ENCODE assay signal across 1 cellular context in the genomic region with DNA sequence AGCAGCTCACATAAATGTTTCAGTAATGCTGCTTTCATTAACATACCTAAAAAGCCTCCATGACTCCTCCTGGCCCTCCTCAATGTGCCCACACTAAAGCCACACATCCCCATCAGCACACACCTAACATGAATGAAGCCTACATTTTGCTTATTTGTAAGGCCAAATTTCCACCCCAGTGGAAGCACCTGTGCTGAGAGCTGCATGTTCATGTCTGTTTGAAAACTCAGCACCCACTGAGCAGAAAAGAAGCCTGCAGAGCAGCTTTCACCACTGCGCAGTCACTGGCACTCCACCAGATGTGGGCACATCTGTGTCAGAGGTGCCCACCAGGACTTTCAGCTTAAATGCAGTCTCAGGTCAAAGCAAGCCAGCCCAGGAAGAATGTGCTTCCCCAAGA.
TF ChIP-seq lines count a peak whose summit lies in the region.

No MANE protein-coding gene starts in this region.

TF ChIP-seq in WTC11, 78 proteins besides CTCF, POLR2A, EP300 and RAD21:
- no peak for TF ChIP-seq TEAD4 (CRISPR knock-in tag; IDR thresholded peaks at IDR 0.05)
- TF ChIP-seq ZBTB21 (CRISPR knock-in tag; IDR thresholded peaks at IDR 0.05; ENCODE audit: borderline replicate concordance) = no peak
- TF ChIP-seq NR3C1 (CRISPR knock-in tag; conservative IDR thresholded peaks at IDR 0.05; ENCODE audit: low read depth) = no peak
- no peak for TF ChIP-seq NR1H2 (CRISPR knock-in tag; IDR thresholded peaks at IDR 0.05)
- no peak for TF ChIP-seq ZNF263 (CRISPR knock-in tag; IDR thresholded peaks at IDR 0.05; ENCODE audit: low read depth)
- no peak for TF ChIP-seq ZNF219 (CRISPR knock-in tag; IDR thresholded peaks at IDR 0.05; ENCODE audit: borderline replicate concordance)
TF ChIP-seq in WTC11: peak in this region for 0.
